6 cellular contexts compared by ENCODE assay signal in genomic region chr2:169613876-169614275, GRCh38.
"Had no signal": no experiment of that assay in that cellular context is flagged by ENCODE, and none has a peak within 500 bp of the region (broad histone marks: within the 10 kb centered on the region; RNA-seq: fewer than 3 reads in every experiment).

No MANE protein-coding gene starts in this region.

- FAIRE-seq: HepG2 had no signal

- DNase-seq: GM23248, GOT3, H7, HFFc6, KG1 had no signal
